21 cellular contexts compared by ENCODE assay signal in the genomic region with DNA sequence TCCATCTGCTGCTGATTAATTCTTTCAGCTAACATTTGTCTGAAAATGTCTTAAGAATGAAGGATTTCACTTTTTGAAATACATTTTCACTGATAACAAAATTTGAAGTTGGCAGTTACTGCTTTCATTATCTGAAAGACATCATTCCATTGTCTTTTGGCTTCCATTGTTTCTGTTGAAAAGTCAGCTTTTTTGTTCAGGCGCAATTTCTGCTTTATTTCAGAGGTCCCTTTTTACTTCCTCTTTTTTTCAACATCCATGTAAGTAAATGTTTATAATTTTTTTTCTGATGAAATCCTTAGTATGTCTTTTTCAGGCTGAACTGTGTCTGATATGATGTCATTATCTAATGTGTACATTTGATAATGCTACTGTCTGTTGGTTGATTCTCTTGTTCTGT.
DNase-seq lines count a peak whose midpoint lies in the region; ATAC-seq, FAIRE-seq and TF ChIP-seq lines count a peak whose summit lies in the region.
"Had no signal": no experiment of that assay in that cellular context is flagged by ENCODE, and none has a peak within 500 bp of the region (broad histone marks: within the 10 kb centered on the region; RNA-seq: fewer than 3 reads in every experiment).

No MANE protein-coding gene starts in this region.

- H3K36me3 Mint-ChIP-seq in Calu3 (ENCODE audit: insufficient read depth, unreplicated experiment): no peaks in the 10 kb centered on the region
- H3K36me3 Mint-ChIP-seq: memory B cell; naive thymus-derived CD8-positive, alpha-beta T cell had no signal

- H3K4me3 ChIP-seq in HepG2 (replicated peaks in 1 of 3; ENCODE audit: insufficient read depth in 1 of 3, low read depth in 2 of 3, low read length in 3 of 3) (no peak overlapping the region), right lobe of liver (no peak overlapping the region), K562 (no peak overlapping the region), right cardiac atrium (ENCODE audit: low read length) (no peak overlapping the region)
- H3K4me3 ChIP-seq: SK-N-MC, suprapubic skin, vagina had no signal

- H3K4me1 ChIP-seq in HepG2 (ENCODE audit: insufficient read depth, low read length): no peaks in the 10 kb centered on the region
- no peaks in the 10 kb centered on the region for H3K4me1 ChIP-seq in right lobe of liver
- no peaks in the 10 kb centered on the region for H3K4me1 ChIP-seq in K562 (replicated peaks in 1 of 2; ENCODE audit: control insufficient read depth in 2 of 2, insufficient read depth in 2 of 2, low read length in 2 of 2)
- no peaks in the 10 kb centered on the region for H3K4me1 ChIP-seq in right cardiac atrium (ENCODE audit: control insufficient read depth, insufficient read depth, low read length)
- H3K4me1 ChIP-seq: suprapubic skin, vagina had no signal

- ATAC-seq in HepG2 (no peak), right lobe of liver (no peak), K562 (no peak), right cardiac atrium (no peak), HG02610 (IDR thresholded peaks at IDR 0.05; ENCODE audit: unreplicated experiment) (no peak)
- ATAC-seq: effector memory CD8-positive, alpha-beta T cell; naive thymus-derived CD8-positive, alpha-beta T cell had no signal

- H2AFZ ChIP-seq in HepG2 (ENCODE audit: low read length) (no peak overlapping the region), K562 (ENCODE audit: low read depth, low read length) (no peak overlapping the region)

- H3K27me3 ChIP-seq in HepG2 (ENCODE audit: control insufficient read depth in 1 of 2, insufficient read depth in 2 of 2, low read length in 2 of 2): no peaks in the 10 kb centered on the region
- no peaks in the 10 kb centered on the region for H3K27me3 ChIP-seq in right lobe of liver
- H3K27me3 ChIP-seq in K562 (ENCODE audit: control insufficient read depth in 2 of 2, insufficient read depth in 2 of 2, low read length in 2 of 2): no peaks in the 10 kb centered on the region
- H3K27me3 ChIP-seq in right cardiac atrium (ENCODE audit: control insufficient read depth, insufficient read depth): no peaks in the 10 kb centered on the region
- H3K27me3 ChIP-seq: suprapubic skin, vagina had no signal

- DNase-seq in HepG2 (ENCODE audit: low spot score): no peak
- no peak for DNase-seq in right lobe of liver
- peak; percentile 14 for DNase-seq in NAMALWA (ENCODE audit: low spot score)
- no peak for DNase-seq in K562 (ENCODE audit: extremely low read depth in 1 of 4, low spot score in 3 of 4)
- no peak for DNase-seq in right cardiac atrium
- no peak for DNase-seq in Calu3
- DNase-seq: activated T-cell treated with anti-CD3 and anti-CD28 coated beads for 4 hours; central memory CD4-positive, alpha-beta T cell; COR-L47; effector memory CD8-positive, alpha-beta T cell; kidney; naive thymus-derived CD8-positive, alpha-beta T cell; NCI-H146; posterior cingulate gyrus; small intestine; stimulated activated CD4-positive, alpha-beta T cell treated with anti-CD3 and anti-CD28 coated beads, Interleukin-4, amount 100 ng/mL, for 24 hours had no signal

- CTCF ChIA-PET in HepG2 (lab: Yijun Ruan, JAX; ENCODE audit: low intra/inter-chr PET ratio, low total read pairs): no interaction called here
- CTCF ChIA-PET in K562 (lab: Yijun Ruan, JAX; ENCODE audit: low intra/inter-chr PET ratio): no interaction called here
- CTCF ChIA-PET in Calu3 (lab: Charles Lee): no interaction called here

- no peak for TF ChIP-seq POLR2A in HepG2 (IDR thresholded peaks at IDR 0.05; ENCODE audit: insufficient read depth in 1 of 2, low read depth in 2 of 2, low read length in 2 of 2)
- no peak for TF ChIP-seq POLR2A in right lobe of liver (IDR thresholded peaks at IDR 0.05)
- TF ChIP-seq POLR2A in K562 (conservative IDR thresholded peaks at IDR 0.05): no peak

- POLR2A ChIA-PET in HepG2 (lab: Yijun Ruan, JAX) (no interaction called here), K562 (lab: Yijun Ruan, JAX) (no interaction called here)

- H3K27ac Mint-ChIP-seq in Calu3 (ENCODE audit: unreplicated experiment): no peak overlapping the region
- H3K27ac Mint-ChIP-seq: effector memory CD8-positive, alpha-beta T cell; memory B cell had no signal

- no peak for TF ChIP-seq CTCF in HepG2 (CRISPR knock-in tag; IDR thresholded peaks at IDR 0.05)
- TF ChIP-seq CTCF in right lobe of liver (IDR thresholded peaks at IDR 0.05): no peak
- no peak for TF ChIP-seq CTCF in K562 (IDR thresholded peaks at IDR 0.05 in 2 of 3, conservative IDR thresholded peaks at IDR 0.05 in 1 of 3; ENCODE audit: insufficient read depth in 2 of 3, low read depth in 1 of 3, low read length in 3 of 3)
- no peak for TF ChIP-seq CTCF in Calu3 (IDR thresholded peaks at IDR 0.05; ENCODE audit: unreplicated experiment)

- H3K27me3 Mint-ChIP-seq in Calu3 (ENCODE audit: unreplicated experiment): no peaks in the 10 kb centered on the region
- H3K27me3 Mint-ChIP-seq: effector memory CD8-positive, alpha-beta T cell; memory B cell; naive thymus-derived CD8-positive, alpha-beta T cell had no signal

- BruUV-seq in HepG2 (replicated peaks; lab: Mats Ljungman, UMichigan): no TSS peak
- no TSS peak for BruUV-seq in K562 (replicated peaks; lab: Mats Ljungman, UMichigan)
- BruUV-seq in Calu3 (replicated peaks; lab: Mats Ljungman, UMichigan): no TSS peak

- H3K36me3 ChIP-seq in HepG2 (replicated peaks in 1 of 2; ENCODE audit: control insufficient read depth in 1 of 2, insufficient read depth in 2 of 2, low read length in 2 of 2): no peaks in the 10 kb centered on the region
- no peaks in the 10 kb centered on the region for H3K36me3 ChIP-seq in right lobe of liver
- no peaks in the 10 kb centered on the region for H3K36me3 ChIP-seq in K562 (ENCODE audit: control insufficient read depth, insufficient read depth, low read length)
- H3K36me3 ChIP-seq: suprapubic skin, vagina had no signal

- no peak overlapping the region for H3K4me3 Mint-ChIP-seq in Calu3 (ENCODE audit: low read depth, unreplicated experiment)
- H3K4me3 Mint-ChIP-seq: effector memory CD8-positive, alpha-beta T cell; memory B cell; naive thymus-derived CD8-positive, alpha-beta T cell had no signal

- TF ChIP-seq EP300 in HepG2 (IDR thresholded peaks at IDR 0.05; ENCODE audit: low read depth in 2 of 2, low read length in 2 of 2): no peak
- no peak for TF ChIP-seq EP300 in HepG2 (CRISPR knock-in tag; IDR thresholded peaks at IDR 0.05; ENCODE audit: borderline replicate concordance)
- no peak for TF ChIP-seq EP300 in K562 (IDR thresholded peaks at IDR 0.05; ENCODE audit: low read length)

- 2% methylated on average over 1 of the region's 1 CpG for WGBS in HepG2 (ENCODE audit: low lambda C conversion rate)
- WGBS in right lobe of liver (ENCODE audit: insufficient coverage, low coverage, low lambda C conversion rate, missing lambda C conversion rate): 75% methylated on average over 1 of the region's 1 CpG
- 0% methylated on average over 1 of the region's 1 CpG for WGBS in K562 (ENCODE audit: insufficient coverage, low coverage, missing lambda C conversion rate)
- 85% methylated on average over 1 of the region's 1 CpG for WGBS in right cardiac atrium

- H3K9me3 ChIP-seq in HepG2 (ENCODE audit: low read length) (peaks cover 75% of the 10 kb centered on the region), right lobe of liver (peaks cover 0 to 10% (median 0%) of the 10 kb centered on the region in 4 donors), K562 (replicated peaks; ENCODE audit: control insufficient read depth, insufficient read depth, low read depth, low read length) (0 out of 2 replicates have a peak, but pooled peaks cover 2% of the 10 kb centered on the region), right cardiac atrium (ENCODE audit: control insufficient read depth, low read length) (no peaks in the 10 kb centered on the region)

- H3K4me2 ChIP-seq in HepG2 (ENCODE audit: low read depth, low read length) (no peak overlapping the region), K562 (ENCODE audit: insufficient read depth, low read length) (no peak overlapping the region)

- H3K9ac ChIP-seq in HepG2 (ENCODE audit: insufficient read depth, low read depth, low read length) (no peak overlapping the region), K562 (ENCODE audit: insufficient read depth in 1 of 2, low read depth in 2 of 2, low read length in 2 of 2) (no peak overlapping the region)

- no peaks in the 10 kb centered on the region for H4K20me1 ChIP-seq in HepG2 (ENCODE audit: insufficient read depth, low read length)
- H4K20me1 ChIP-seq in K562 (replicated peaks; ENCODE audit: control insufficient read depth, insufficient read depth, low read length): no peaks in the 10 kb centered on the region

- H3K27ac ChIP-seq in HepG2 (ENCODE audit: extremely low read length, insufficient read depth, low read length): no peak overlapping the region
- no peak overlapping the region for H3K27ac ChIP-seq in right lobe of liver
- H3K27ac ChIP-seq in K562 (ENCODE audit: extremely low read depth, low read depth, low read length): no peak overlapping the region
- no peak overlapping the region for H3K27ac ChIP-seq in right cardiac atrium (ENCODE audit: low read length)
- H3K27ac ChIP-seq: SK-N-MC, suprapubic skin, vagina had no signal

- peaks cover 8% of the 10 kb centered on the region for H3K9me3 Mint-ChIP-seq in Calu3 (ENCODE audit: low read depth, unreplicated experiment)

- TF ChIP-seq RAD21 in HepG2 (CRISPR knock-in tag; IDR thresholded peaks at IDR 0.05): no peak
- no peak for TF ChIP-seq RAD21 in K562 (CRISPR knock-in tag; conservative IDR thresholded peaks at IDR 0.05 in 1 of 2, IDR thresholded peaks at IDR 0.05 in 1 of 2)

- no peaks in the 10 kb centered on the region for H3K9me1 ChIP-seq in K562 (ENCODE audit: control insufficient read depth, insufficient read depth, low read length)

- intact Hi-C loops in HepG2 (cut with micrococcal nuclease; ENCODE audit: unreplicated experiment) (no loop called here), right lobe of liver (cut with DNase I) (no loop called here), K562 (cut with micrococcal nuclease) (no loop called here), right cardiac atrium (cut with DNase I) (no loop called here), Calu3 (cut with micrococcal nuclease; ENCODE audit: unreplicated experiment) (no loop called here)

- H3K79me2 ChIP-seq in HepG2 (ENCODE audit: insufficient read depth, low read length): no peaks in the 10 kb centered on the region
- no peaks in the 10 kb centered on the region for H3K79me2 ChIP-seq in K562 (ENCODE audit: control insufficient read depth, insufficient read depth, low read length)

- peaks cover 1% of the 10 kb centered on the region for H3K4me1 Mint-ChIP-seq in Calu3 (ENCODE audit: low read depth, unreplicated experiment)
- H3K4me1 Mint-ChIP-seq: memory B cell; naive thymus-derived CD8-positive, alpha-beta T cell had no signal

- no peak for FAIRE-seq in HepG2 (lab: Jason Lieb, UNC)
- FAIRE-seq in K562 (lab: Jason Lieb, UNC): no peak

- in situ Hi-C loops in HepG2 (cut with HindIII; ENCODE audit: extremely low pct_ligation_motif_present, low pct_unique_long_range_greater_than_20kb): no loop called here
- in situ Hi-C loops in K562 (cut with MboI): no loop called here

TF ChIP-seq in HepG2, 621 proteins besides CTCF, POLR2A, EP300 and RAD21 (continues in another document):
- TF ChIP-seq ATF7 (IDR thresholded peaks at IDR 0.05) (peak; percentile 74), ATF7 (CRISPR knock-in tag; IDR thresholded peaks at IDR 0.05) (no peak), NFRKB (IDR thresholded peaks at IDR 0.05) (no peak)

TF ChIP-seq in K562, 482 proteins besides CTCF, POLR2A, EP300 and RAD21 (continues in another document):
- peak in 1 of 2 experiments; percentile 75; a peak in 1 of 3 replicates for TF ChIP-seq CBX3 (IDR thresholded peaks at IDR 0.05; ENCODE audit: borderline replicate concordance in 1 of 2, low read length in 2 of 2)
